Comparison of ENCODE assay signal across 8 cellular contexts in the genomic region with DNA sequence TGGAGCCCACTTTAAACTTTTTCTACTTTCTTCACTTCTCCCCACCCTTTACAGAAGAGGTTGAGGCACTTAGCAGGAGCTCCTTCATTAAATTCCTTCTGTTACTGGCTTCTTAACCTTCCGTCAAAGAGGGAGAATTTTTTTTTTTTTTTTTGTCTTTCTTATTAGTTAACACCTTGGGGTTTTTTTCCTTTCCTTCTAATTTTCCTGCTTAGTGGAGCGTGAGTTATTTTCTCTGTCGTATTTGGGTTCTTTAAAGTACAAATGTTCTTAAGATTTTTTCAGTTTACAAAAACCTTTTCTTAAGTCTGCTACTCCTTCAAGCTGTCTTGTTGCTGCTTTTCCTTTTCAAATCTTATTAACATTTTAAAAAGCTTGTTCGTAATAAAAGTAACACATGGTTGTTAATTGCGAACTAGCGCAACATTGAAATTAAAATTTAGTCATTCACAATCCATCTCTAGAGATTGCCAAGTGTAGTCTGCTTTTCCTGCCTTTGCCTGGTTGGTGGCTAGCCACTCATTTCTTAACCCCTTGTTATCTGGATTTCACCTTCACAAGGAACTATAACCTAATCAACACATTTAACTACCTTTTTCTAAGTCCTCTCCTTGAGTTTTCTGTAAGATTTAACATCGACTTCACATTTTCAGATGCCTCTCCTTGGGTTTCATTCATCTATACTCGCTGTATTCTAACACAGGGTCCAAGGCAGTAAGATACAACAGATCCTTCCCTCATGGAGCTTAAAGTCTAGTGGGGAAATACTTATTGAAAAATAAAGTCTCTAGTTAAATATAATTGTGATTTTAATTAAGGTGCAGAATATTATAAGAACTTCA. TPM values are rescaled to one million over a fixed set of nuclear protein-coding genes. Genes with fewer than 3 reads are reported as not detected.
DNase-seq lines count a peak whose midpoint lies in the region; FAIRE-seq and TF ChIP-seq lines count a peak whose summit lies in the region.

No MANE protein-coding gene starts in this region.

- no peaks in the 10 kb centered on the region for H3K27me3 Mint-ChIP-seq in MCF 10A (ENCODE audit: insufficient read depth, unreplicated experiment)

- peaks cover 45% of the 10 kb centered on the region for H3K4me1 ChIP-seq in HUES48 (ENCODE audit: control insufficient read depth, insufficient read depth, low read length)
- peaks cover 33% of the 10 kb centered on the region for H3K4me1 ChIP-seq in muscle layer of colon (ENCODE audit: insufficient read depth, low read length)

- peak overlapping the region; percentile 84 for H3K27ac Mint-ChIP-seq in MCF 10A (ENCODE audit: low read depth, unreplicated experiment)

- H3K27ac ChIP-seq in HUES48 (ENCODE audit: low read depth, low read length) (peak overlapping the region; percentile 89), muscle layer of colon (ENCODE audit: low read depth, low read length) (peak overlapping the region; percentile 99)

- no TSS peak for BruUV-seq in MCF 10A (replicated peaks; lab: Mats Ljungman, UMichigan)

- CTCF ChIA-PET in MCF 10A (lab: Yijun Ruan, JAX) = interaction anchor here (0.6 to 2.5 kb wide), 9 partner anchors 12 to 287 kb away, joined by 3 to 8 read pairs (median 4); no protein-coding TSS in a partner anchor

- no peak for TF ChIP-seq POLR2A in GM12892 (IDR thresholded peaks at IDR 0.05; ENCODE audit: low read depth, low read length)

- H3K4me3 ChIP-seq in AG10803 (ENCODE audit: low read length) = peak overlapping the region; percentile 75
- H3K4me3 ChIP-seq in HUES48 (ENCODE audit: low read depth, low read length) = peak overlapping the region; percentile 95
- H3K4me3 ChIP-seq in muscle layer of colon (ENCODE audit: low read depth in 1 of 2, low read length in 2 of 2) = peak overlapping the region; percentile 78 to 81

- H3K36me3 Mint-ChIP-seq in MCF 10A (ENCODE audit: insufficient read depth, unreplicated experiment) = peaks cover 7% of the 10 kb centered on the region

- no peaks in the 10 kb centered on the region for H3K9me3 Mint-ChIP-seq in MCF 10A (ENCODE audit: unreplicated experiment)

- no peak for FAIRE-seq in GM12892 (lab: Jason Lieb, UNC)

- peak overlapping the region; percentile 84 for H3K4me3 Mint-ChIP-seq in MCF 10A (ENCODE audit: unreplicated experiment)

- peak overlapping the region; percentile 79 for H3K9ac ChIP-seq in HUES48 (ENCODE audit: low read depth, low read length)
- peak overlapping the region; percentile 81 for H3K9ac ChIP-seq in muscle layer of colon (ENCODE audit: low read length)

- peaks cover 42% of the 10 kb centered on the region for H3K4me1 Mint-ChIP-seq in MCF 10A (ENCODE audit: insufficient read depth, unreplicated experiment)

- intact Hi-C loops in MCF 10A (cut with micrococcal nuclease) = loop anchor here (5.0 kb wide), 3 partner anchors 39 to 166 kb away; no protein-coding TSS in a partner anchor

- H3K9me3 ChIP-seq in HUES48 (ENCODE audit: control insufficient read depth, insufficient read depth, low read length) (no peaks in the 10 kb centered on the region), muscle layer of colon (ENCODE audit: low read length) (no peaks in the 10 kb centered on the region)

- POLR2A ChIA-PET in MCF 10A (lab: Yijun Ruan, JAX) = interaction anchor here (0.6 to 4.9 kb wide), 26 partner anchors 7 to 1400 kb away, joined by 3 to 48 read pairs (median 4); no protein-coding TSS in a partner anchor

- H3K36me3 ChIP-seq in HUES48 (ENCODE audit: control insufficient read depth, insufficient read depth, low read length) (no peaks in the 10 kb centered on the region), muscle layer of colon (ENCODE audit: insufficient read depth, low read length) (no peaks in the 10 kb centered on the region)

- no peaks in the 10 kb centered on the region for H3K27me3 ChIP-seq in HUES48 (ENCODE audit: control insufficient read depth, insufficient read depth, low read length)
- no peaks in the 10 kb centered on the region for H3K27me3 ChIP-seq in muscle layer of colon (ENCODE audit: control insufficient read depth in 1 of 2, insufficient read depth in 2 of 2, low read length in 2 of 2)

- TF ChIP-seq CTCF in AG10803 (conservative IDR thresholded peaks at IDR 0.05; ENCODE audit: low read length) (no peak), MCF 10A (IDR thresholded peaks at IDR 0.05; ENCODE audit: unreplicated experiment) (no peak)

- peak; percentile 19 for DNase-seq in AG10803 (ENCODE audit: low read depth)
- peak; percentile 34 for DNase-seq in MCF 10A (ENCODE audit: unreplicated experiment)
- no peak for DNase-seq in AML-193 (lab: John Stamatoyannopoulos, UW)
- DNase-seq in GM12892 (ENCODE audit: insufficient read length) = no peak
- no peak for DNase-seq in NCI-H774 (lab: John Stamatoyannopoulos, UW)
- DNase-seq in DMS79 treated with DMSO at 0.1 percent for 48 hours (lab: John Stamatoyannopoulos, UW) = no peak

RNA-seq across cellular contexts. Expression of a gene that starts 2.0 kb away (rescaled TPM):
- total RNA-seq in MCF 10A (2022) = 27.3 and 34.3 TPM in 2 replicates
- 9.0 TPM for polyA plus RNA-seq in GM12892 (2012; ENCODE audit: missing spikeins)

Comparison
In these comparisons a context has a peak if more than half of its experiments do, and no peak if none do; other contexts are left out.
1. DNase-seq: peak in AG10803 (single experiment) and MCF 10A (single experiment); none in AML-193 (0 of 2), GM12892 (single experiment), NCI-H774 (single experiment) and DMS79 treated with DMSO at 0.1 percent for 48 hours (single experiment).
2. Peak in every context shown above with its lines, with median percentiles within 50 percentile points of each other: H3K4me3 ChIP-seq.